ENCODE assay signal across 1 cellular context in the genomic region with DNA sequence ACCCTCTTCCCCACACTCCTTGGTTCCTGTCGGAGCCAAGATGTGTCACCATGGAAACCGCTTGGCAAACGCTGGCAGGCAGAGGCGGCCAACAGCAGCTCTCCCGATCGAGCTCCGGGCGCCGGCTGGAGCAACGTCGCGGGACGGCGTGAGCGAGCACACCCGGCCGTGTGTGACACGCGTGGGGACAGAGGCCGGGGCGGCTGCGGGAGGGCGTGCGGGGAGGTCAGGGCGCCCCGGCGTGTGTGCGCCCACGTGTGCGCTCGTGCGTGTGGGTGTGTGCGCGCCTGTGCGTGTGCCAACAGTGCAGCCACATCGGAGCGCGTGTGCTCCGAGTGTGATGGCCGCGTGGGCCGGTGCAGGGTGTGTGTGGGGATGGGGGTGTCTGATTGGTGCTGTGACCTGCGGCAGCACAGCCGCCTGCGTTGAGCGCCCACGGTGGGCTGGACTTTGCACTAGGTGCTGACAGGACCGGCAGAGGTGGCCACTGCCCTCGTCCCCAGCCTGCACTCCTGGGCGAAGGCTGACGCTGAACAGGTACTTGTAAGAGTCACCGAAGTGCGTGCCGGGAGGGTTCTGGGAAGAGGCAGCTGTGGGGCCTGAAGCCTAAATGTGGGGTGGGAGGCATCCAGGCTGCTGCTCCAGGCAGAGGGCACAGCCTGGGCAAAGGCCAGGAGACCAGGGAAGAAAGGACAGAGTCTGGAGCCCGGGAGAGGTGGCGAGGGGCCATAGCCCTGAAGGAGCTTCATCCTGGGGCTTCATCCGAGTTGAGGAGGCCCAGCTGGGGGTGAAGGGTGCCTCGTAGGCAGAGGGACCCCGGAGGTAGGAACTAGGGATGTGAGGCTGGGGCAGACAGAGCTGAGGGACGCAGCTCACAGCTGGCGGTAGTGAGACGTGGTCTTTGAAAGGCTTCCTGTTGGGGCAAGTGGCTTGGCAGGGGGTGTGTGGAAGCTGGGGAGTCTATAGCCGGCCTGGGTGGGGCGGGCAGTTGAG.
TF ChIP-seq lines count a peak whose summit lies in the region.

No MANE protein-coding gene starts in this region.

TF ChIP-seq in HepG2, 621 proteins besides CTCF, POLR2A, EP300 and RAD21:
- peak; percentile 30; the same call in 1 of the 2 replicates for TF ChIP-seq GABPB1 (CRISPR knock-in tag; IDR thresholded peaks at IDR 0.05)
- peak; percentile 40; the same call in 1 of the 2 replicates for TF ChIP-seq MTA1 (CRISPR knock-in tag; IDR thresholded peaks at IDR 0.05; ENCODE audit: borderline replicate concordance)
- TF ChIP-seq HOXA3 (CRISPR knock-in tag; IDR thresholded peaks at IDR 0.05) = 0 out of 2 replicates have a peak, but pooled peaks have one; percentile 15
- TF ChIP-seq, protein P1, sequence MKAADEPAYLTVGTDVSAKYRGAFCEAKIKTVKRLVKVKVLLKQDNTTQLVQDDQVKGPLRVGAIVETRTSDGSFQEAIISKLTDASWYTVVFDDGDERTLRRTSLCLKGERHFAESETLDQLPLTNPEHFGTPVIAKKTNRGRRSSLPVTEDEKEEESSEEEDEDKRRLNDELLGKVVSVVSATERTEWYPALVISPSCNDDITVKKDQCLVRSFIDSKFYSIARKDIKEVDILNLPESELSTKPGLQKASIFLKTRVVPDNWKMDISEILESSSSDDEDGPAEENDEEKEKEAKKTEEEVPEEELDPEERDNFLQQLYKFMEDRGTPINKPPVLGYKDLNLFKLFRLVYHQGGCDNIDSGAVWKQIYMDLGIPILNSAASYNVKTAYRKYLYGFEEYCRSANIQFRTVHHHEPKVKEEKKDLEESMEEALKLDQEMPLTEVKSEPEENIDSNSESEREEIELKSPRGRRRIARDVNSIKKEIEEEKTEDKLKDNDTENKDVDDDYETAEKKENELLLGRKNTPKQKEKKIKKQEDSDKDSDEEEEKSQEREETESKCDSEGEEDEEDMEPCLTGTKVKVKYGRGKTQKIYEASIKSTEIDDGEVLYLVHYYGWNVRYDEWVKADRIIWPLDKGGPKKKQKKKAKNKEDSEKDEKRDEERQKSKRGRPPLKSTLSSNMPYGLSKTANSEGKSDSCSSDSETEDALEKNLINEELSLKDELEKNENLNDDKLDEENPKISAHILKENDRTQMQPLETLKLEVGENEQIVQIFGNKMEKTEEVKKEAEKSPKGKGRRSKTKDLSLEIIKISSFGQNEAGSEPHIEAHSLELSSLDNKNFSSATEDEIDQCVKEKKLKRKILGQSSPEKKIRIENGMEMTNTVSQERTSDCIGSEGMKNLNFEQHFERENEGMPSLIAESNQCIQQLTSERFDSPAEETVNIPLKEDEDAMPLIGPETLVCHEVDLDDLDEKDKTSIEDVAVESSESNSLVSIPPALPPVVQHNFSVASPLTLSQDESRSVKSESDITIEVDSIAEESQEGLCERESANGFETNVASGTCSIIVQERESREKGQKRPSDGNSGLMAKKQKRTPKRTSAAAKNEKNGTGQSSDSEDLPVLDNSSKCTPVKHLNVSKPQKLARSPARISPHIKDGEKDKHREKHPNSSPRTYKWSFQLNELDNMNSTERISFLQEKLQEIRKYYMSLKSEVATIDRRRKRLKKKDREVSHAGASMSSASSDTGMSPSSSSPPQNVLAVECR (CRISPR knock-in tag; IDR thresholded peaks at IDR 0.05; ENCODE audit: borderline replicate concordance) = peak; percentile 43; the same call in 1 of the 2 replicates
- 0 out of 2 replicates have a peak, but pooled peaks have one; percentile 23 for TF ChIP-seq ZNF777 (CRISPR knock-in tag; IDR thresholded peaks at IDR 0.05)
- peak; percentile 63; the same call in 1 of the 2 replicates for TF ChIP-seq HNF4A (CRISPR knock-in tag; IDR thresholded peaks at IDR 0.05)
- peak; percentile 58; the same call in 1 of the 2 replicates for TF ChIP-seq MEIS1 (CRISPR knock-in tag; IDR thresholded peaks at IDR 0.05; ENCODE audit: borderline replicate concordance)
- TF ChIP-seq, protein P2, sequence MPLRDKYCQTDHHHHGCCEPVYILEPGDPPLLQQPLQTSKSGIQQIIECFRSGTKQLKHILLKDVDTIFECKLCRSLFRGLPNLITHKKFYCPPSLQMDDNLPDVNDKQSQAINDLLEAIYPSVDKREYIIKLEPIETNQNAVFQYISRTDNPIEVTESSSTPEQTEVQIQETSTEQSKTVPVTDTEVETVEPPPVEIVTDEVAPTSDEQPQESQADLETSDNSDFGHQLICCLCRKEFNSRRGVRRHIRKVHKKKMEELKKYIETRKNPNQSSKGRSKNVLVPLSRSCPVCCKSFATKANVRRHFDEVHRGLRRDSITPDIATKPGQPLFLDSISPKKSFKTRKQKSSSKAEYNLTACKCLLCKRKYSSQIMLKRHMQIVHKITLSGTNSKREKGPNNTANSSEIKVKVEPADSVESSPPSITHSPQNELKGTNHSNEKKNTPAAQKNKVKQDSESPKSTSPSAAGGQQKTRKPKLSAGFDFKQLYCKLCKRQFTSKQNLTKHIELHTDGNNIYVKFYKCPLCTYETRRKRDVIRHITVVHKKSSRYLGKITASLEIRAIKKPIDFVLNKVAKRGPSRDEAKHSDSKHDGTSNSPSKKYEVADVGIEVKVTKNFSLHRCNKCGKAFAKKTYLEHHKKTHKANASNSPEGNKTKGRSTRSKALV (CRISPR knock-in tag; IDR thresholded peaks at IDR 0.05) = peak; percentile 85; the same call in 1 of the 2 replicates
- TF ChIP-seq, protein P3, sequence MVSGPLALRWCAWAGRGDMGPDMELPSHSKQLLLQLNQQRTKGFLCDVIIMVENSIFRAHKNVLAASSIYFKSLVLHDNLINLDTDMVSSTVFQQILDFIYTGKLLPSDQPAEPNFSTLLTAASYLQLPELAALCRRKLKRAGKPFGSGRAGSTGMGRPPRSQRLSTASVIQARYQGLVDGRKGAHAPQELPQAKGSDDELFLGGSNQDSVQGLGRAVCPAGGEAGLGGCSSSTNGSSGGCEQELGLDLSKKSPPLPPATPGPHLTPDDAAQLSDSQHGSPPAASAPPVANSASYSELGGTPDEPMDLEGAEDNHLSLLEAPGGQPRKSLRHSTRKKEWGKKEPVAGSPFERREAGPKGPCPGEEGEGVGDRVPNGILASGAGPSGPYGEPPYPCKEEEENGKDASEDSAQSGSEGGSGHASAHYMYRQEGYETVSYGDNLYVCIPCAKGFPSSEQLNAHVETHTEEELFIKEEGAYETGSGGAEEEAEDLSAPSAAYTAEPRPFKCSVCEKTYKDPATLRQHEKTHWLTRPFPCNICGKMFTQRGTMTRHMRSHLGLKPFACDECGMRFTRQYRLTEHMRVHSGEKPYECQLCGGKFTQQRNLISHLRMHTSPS (CRISPR knock-in tag; IDR thresholded peaks at IDR 0.05; ENCODE audit: low read depth) = peak; percentile 47; the same call in 1 of the 2 replicates
- TF ChIP-seq ZNF292 (CRISPR knock-in tag; IDR thresholded peaks at IDR 0.05; ENCODE audit: borderline replicate concordance, low read depth) = 0 out of 2 replicates have a peak, but pooled peaks have one; percentile 42
- TF ChIP-seq ZNF563 (CRISPR knock-in tag; IDR thresholded peaks at IDR 0.05) = peak; percentile 67; the same call in 1 of the 2 replicates
- TF ChIP-seq, protein P4, sequence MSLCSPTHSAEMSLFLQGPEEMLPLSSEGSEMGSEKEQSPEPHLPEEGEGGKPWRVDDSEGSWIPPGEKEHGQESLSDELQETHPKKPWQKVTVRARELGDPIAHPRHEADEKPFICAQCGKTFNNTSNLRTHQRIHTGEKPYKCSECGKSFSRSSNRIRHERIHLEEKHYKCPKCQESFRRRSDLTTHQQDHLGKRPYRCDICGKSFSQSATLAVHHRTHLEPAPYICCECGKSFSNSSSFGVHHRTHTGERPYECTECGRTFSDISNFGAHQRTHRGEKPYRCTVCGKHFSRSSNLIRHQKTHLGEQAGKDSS (CRISPR knock-in tag; IDR thresholded peaks at IDR 0.05; ENCODE audit: borderline replicate concordance, low read depth) = 0 out of 2 replicates have a peak, but pooled peaks have one; percentile 32
- TF ChIP-seq, protein P5, sequence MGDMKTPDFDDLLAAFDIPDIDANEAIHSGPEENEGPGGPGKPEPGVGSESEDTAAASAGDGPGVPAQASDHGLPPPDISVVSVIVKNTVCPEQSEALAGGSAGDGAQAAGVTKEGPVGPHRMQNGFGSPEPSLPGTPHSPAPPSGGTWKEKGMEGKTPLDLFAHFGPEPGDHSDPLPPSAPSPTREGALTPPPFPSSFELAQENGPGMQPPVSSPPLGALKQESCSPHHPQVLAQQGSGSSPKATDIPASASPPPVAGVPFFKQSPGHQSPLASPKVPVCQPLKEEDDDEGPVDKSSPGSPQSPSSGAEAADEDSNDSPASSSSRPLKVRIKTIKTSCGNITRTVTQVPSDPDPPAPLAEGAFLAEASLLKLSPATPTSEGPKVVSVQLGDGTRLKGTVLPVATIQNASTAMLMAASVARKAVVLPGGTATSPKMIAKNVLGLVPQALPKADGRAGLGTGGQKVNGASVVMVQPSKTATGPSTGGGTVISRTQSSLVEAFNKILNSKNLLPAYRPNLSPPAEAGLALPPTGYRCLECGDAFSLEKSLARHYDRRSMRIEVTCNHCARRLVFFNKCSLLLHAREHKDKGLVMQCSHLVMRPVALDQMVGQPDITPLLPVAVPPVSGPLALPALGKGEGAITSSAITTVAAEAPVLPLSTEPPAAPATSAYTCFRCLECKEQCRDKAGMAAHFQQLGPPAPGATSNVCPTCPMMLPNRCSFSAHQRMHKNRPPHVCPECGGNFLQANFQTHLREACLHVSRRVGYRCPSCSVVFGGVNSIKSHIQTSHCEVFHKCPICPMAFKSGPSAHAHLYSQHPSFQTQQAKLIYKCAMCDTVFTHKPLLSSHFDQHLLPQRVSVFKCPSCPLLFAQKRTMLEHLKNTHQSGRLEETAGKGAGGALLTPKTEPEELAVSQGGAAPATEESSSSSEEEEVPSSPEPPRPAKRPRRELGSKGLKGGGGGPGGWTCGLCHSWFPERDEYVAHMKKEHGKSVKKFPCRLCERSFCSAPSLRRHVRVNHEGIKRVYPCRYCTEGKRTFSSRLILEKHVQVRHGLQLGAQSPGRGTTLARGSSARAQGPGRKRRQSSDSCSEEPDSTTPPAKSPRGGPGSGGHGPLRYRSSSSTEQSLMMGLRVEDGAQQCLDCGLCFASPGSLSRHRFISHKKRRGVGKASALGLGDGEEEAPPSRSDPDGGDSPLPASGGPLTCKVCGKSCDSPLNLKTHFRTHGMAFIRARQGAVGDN (CRISPR knock-in tag; IDR thresholded peaks at IDR 0.05) = peak; percentile 56
TF ChIP-seq in HepG2: peak in this region for 13; not testable (repeated sequence) for 608.
